In the genomic region with DNA sequence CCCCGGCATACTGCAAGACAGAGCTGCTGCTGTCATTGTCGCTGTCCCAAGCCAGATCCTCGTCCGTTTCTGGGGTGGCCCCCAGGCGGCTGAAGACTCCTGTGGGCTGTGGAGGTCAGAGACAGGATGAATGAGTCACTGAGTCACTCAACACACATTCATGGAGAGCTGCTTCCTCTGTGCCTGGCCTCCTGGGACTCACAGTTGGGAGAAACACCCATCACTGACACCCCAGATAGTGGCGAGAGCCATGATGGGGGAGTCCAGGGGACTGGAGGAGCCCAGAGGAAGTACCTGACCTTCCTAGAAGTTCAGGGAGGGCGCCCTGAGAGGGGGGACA, we compare ENCODE assay signal across 19 cellular contexts. TPM values are rescaled to one million over a fixed set of nuclear protein-coding genes. Genes with fewer than 3 reads are reported as not detected.
DNase-seq lines count a peak whose midpoint lies in the region; ATAC-seq, FAIRE-seq and TF ChIP-seq lines count a peak whose summit lies in the region.
"Had no signal": no experiment of that assay in that cellular context is flagged by ENCODE, and none has a peak within 500 bp of the region (broad histone marks: within the 10 kb centered on the region; RNA-seq: fewer than 3 reads in every experiment).

No MANE protein-coding gene starts in this region.

- no peak for TF ChIP-seq CTCF in upper lobe of left lung (IDR thresholded peaks at IDR 0.05)

- FAIRE-seq in HTR-8/SVneo (lab: Jason Lieb, UNC): no peak

- peak overlapping the region; percentile 72 for H3K27ac Mint-ChIP-seq in central memory CD8-positive, alpha-beta T cell (ENCODE audit: low read depth)
- no peak overlapping the region for H3K27ac Mint-ChIP-seq in stimulated activated naive CD8-positive, alpha-beta T cell treated with anti-CD3 and anti-CD28 coated beads, Interleukin-15, amount 100 ng/mL, for 72 hours
- H3K27ac Mint-ChIP-seq: CD4-positive, CD25-positive, alpha-beta regulatory T cell had no signal

- no peaks in the 10 kb centered on the region for H3K27me3 Mint-ChIP-seq in central memory CD8-positive, alpha-beta T cell
- no peaks in the 10 kb centered on the region for H3K27me3 Mint-ChIP-seq in stimulated activated naive CD8-positive, alpha-beta T cell treated with anti-CD3 and anti-CD28 coated beads, Interleukin-15, amount 100 ng/mL, for 72 hours
- H3K27me3 Mint-ChIP-seq: CD4-positive, CD25-positive, alpha-beta regulatory T cell had no signal

- no peaks in the 10 kb centered on the region for H3K4me1 Mint-ChIP-seq in central memory CD8-positive, alpha-beta T cell
- H3K4me1 Mint-ChIP-seq in stimulated activated naive CD8-positive, alpha-beta T cell treated with anti-CD3 and anti-CD28 coated beads, Interleukin-15, amount 100 ng/mL, for 72 hours: no peaks in the 10 kb centered on the region
- H3K4me1 Mint-ChIP-seq: CD4-positive, CD25-positive, alpha-beta regulatory T cell had no signal

- ATAC-seq in central memory CD8-positive, alpha-beta T cell (replicated peaks; ENCODE audit: extremely low read depth, poor library complexity, severe bottlenecking): no peak
- no peak for ATAC-seq in upper lobe of left lung (ENCODE audit: low FRiP score in 2 of 2)
- no peak for ATAC-seq in stimulated activated naive CD8-positive, alpha-beta T cell treated with anti-CD3 and anti-CD28 coated beads, Interleukin-15, amount 100 ng/mL, for 72 hours

- no peaks in the 10 kb centered on the region for H3K9me3 Mint-ChIP-seq in central memory CD8-positive, alpha-beta T cell
- H3K9me3 Mint-ChIP-seq in stimulated activated naive CD8-positive, alpha-beta T cell treated with anti-CD3 and anti-CD28 coated beads, Interleukin-15, amount 100 ng/mL, for 72 hours: no peaks in the 10 kb centered on the region
- H3K9me3 Mint-ChIP-seq: CD4-positive, CD25-positive, alpha-beta regulatory T cell had no signal

- TF ChIP-seq POLR2A in upper lobe of left lung (IDR thresholded peaks at IDR 0.05): no peak

- H3K36me3 ChIP-seq in upper lobe of left lung: peaks cover 23 to 86% (median 73%) of the 10 kb centered on the region in 4 donors

- DNase-seq in EH (ENCODE audit: low read depth) (peak; percentile 42), HTR-8/SVneo (ENCODE audit: insufficient read length, low spot score) (peak; percentile 22), iris pigment epithelial cell (ENCODE audit: low read depth) (peak; percentile 48), GDM1 (lab: John Stamatoyannopoulos, UW) (no peak), upper lobe of left lung (no peak)
- DNase-seq in central memory CD8-positive, alpha-beta T cell (ENCODE audit: low spot score in 2 of 2): no peak
- no peak for DNase-seq in stimulated activated CD4-positive, alpha-beta T cell treated with anti-CD3 and anti-CD28 coated beads, Interleukin-15, amount 100 ng/mL, for 24 hours
- no peak for DNase-seq in stimulated activated naive CD8-positive, alpha-beta T cell treated with anti-CD3 and anti-CD28 coated beads, Interleukin-15, amount 100 ng/mL, for 72 hours
- DNase-seq: Calu3; CD4-positive, CD25-positive, alpha-beta regulatory T cell; DMS79 treated with DMSO at 0.1 percent for 48 hours; IMR-90; Kasumi-1; MV-4-11; NCI-H1417 treated with DMSO at 0.1 percent for 48 hours; NCI-H2081 treated with DMSO at 0.1 percent for 48 hours; NCI-H2227 treated with DMSO at 0.1 percent for 48 hours; NCI-H526 had no signal

- H3K4me1 ChIP-seq in upper lobe of left lung: no peaks in the 10 kb centered on the region

- no peaks in the 10 kb centered on the region for H3K9me3 ChIP-seq in upper lobe of left lung
- H3K9me3 ChIP-seq: SJSA1 had no signal

- no peak overlapping the region for H3K4me3 ChIP-seq in upper lobe of left lung
- H3K4me3 ChIP-seq: SJSA1 had no signal

- H3K27ac ChIP-seq in upper lobe of left lung: no peak overlapping the region
- H3K27ac ChIP-seq: SJSA1 had no signal

- TF ChIP-seq EP300 in upper lobe of left lung (IDR thresholded peaks at IDR 0.05): no peak

- WGBS in upper lobe of left lung, 2 donors: 93 to 100% methylated on average over 2 to 7 of the region's 7 CpGs

- peaks cover 33% of the 10 kb centered on the region for H3K36me3 Mint-ChIP-seq in central memory CD8-positive, alpha-beta T cell (ENCODE audit: insufficient read depth)

- H3K4me3 Mint-ChIP-seq in central memory CD8-positive, alpha-beta T cell: no peak overlapping the region
- no peak overlapping the region for H3K4me3 Mint-ChIP-seq in stimulated activated naive CD8-positive, alpha-beta T cell treated with anti-CD3 and anti-CD28 coated beads, Interleukin-15, amount 100 ng/mL, for 72 hours
- H3K4me3 Mint-ChIP-seq: CD4-positive, CD25-positive, alpha-beta regulatory T cell had no signal

- no peaks in the 10 kb centered on the region for H3K27me3 ChIP-seq in upper lobe of left lung
- H3K27me3 ChIP-seq: SJSA1 had no signal

RNA-seq across cellular contexts. Expression of gene C19orf47, which starts 26.0 kb away (rescaled TPM):
- total RNA-seq in upper lobe of left lung: 10 to 100 TPM; 12.6 to 59.7 (median 16.4) TPM

RNA-seq across cellular contexts. Expression of gene PLD3, which starts 26.3 kb away (rescaled TPM):
- total RNA-seq in upper lobe of left lung: 100 to 1,000 TPM; 257 to 710 (median 470) TPM

RNA-seq across cellular contexts. Expression of gene AKT2, which starts 37.1 kb away (rescaled TPM):
- 100 to 1,000 TPM in 4 of 6 donors, 10 to 100 TPM in 2; 59.7 to 164 (median 105) TPM for total RNA-seq in upper lobe of left lung

Comparison
In these comparisons a context has a peak if more than half of its experiments do, and no peak if none do; other contexts are left out.
1. DNase-seq: peak in EH (single experiment), HTR-8/SVneo (single experiment) and iris pigment epithelial cell (single experiment); none in central memory CD8-positive, alpha-beta T cell (0 of 2), stimulated activated CD4-positive, alpha-beta T cell treated with anti-CD3 and anti-CD28 coated beads, Interleukin-15, amount 100 ng/mL, for 24 hours (single experiment), GDM1 (single experiment), upper lobe of left lung (0 of 2) and stimulated activated naive CD8-positive, alpha-beta T cell treated with anti-CD3 and anti-CD28 coated beads, Interleukin-15, amount 100 ng/mL, for 72 hours (0 of 2).